Comparison of ENCODE assay signal across 1 cellular context in genomic region chr3:108100906-108101305, GRCh38.
A peak's percentile ranks its signal among the peaks of the same experiment; 100 is the strongest.
TF ChIP-seq lines count a peak whose summit lies in the region.

No MANE protein-coding gene starts in this region.

TF ChIP-seq in GM12878, 131 proteins besides CTCF, POLR2A, EP300 and RAD21 (continued from another document and continues in another):
- TF ChIP-seq, protein P1, sequence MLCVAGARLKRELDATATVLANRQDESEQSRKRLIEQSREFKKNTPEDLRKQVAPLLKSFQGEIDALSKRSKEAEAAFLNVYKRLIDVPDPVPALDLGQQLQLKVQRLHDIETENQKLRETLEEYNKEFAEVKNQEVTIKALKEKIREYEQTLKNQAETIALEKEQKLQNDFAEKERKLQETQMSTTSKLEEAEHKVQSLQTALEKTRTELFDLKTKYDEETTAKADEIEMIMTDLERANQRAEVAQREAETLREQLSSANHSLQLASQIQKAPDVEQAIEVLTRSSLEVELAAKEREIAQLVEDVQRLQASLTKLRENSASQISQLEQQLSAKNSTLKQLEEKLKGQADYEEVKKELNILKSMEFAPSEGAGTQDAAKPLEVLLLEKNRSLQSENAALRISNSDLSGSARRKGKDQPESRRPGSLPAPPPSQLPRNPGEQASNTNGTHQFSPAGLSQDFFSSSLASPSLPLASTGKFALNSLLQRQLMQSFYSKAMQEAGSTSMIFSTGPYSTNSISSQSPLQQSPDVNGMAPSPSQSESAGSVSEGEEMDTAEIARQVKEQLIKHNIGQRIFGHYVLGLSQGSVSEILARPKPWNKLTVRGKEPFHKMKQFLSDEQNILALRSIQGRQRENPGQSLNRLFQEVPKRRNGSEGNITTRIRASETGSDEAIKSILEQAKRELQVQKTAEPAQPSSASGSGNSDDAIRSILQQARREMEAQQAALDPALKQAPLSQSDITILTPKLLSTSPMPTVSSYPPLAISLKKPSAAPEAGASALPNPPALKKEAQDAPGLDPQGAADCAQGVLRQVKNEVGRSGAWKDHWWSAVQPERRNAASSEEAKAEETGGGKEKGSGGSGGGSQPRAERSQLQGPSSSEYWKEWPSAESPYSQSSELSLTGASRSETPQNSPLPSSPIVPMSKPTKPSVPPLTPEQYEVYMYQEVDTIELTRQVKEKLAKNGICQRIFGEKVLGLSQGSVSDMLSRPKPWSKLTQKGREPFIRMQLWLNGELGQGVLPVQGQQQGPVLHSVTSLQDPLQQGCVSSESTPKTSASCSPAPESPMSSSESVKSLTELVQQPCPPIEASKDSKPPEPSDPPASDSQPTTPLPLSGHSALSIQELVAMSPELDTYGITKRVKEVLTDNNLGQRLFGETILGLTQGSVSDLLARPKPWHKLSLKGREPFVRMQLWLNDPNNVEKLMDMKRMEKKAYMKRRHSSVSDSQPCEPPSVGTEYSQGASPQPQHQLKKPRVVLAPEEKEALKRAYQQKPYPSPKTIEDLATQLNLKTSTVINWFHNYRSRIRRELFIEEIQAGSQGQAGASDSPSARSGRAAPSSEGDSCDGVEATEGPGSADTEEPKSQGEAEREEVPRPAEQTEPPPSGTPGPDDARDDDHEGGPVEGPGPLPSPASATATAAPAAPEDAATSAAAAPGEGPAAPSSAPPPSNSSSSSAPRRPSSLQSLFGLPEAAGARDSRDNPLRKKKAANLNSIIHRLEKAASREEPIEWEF (IDR thresholded peaks at IDR 0.05; ENCODE audit: insufficient replicate concordance, low read depth, low read length): peak; percentile 100
- TF ChIP-seq ZNF384 (IDR thresholded peaks at IDR 0.05; ENCODE audit: borderline replicate concordance, low read depth, low read length) (no peak), TBL1XR1 (IDR thresholded peaks at IDR 0.05; ENCODE audit: low read depth, low read length) (peak; percentile 75; the same call in 1 of the 2 replicates), ZSCAN29 (IDR thresholded peaks at IDR 0.05) (no peak), ZNF24 (IDR thresholded peaks at IDR 0.05) (peak; percentile 73; the same call in 1 of the 2 replicates), NR2F1 (conservative IDR thresholded peaks at IDR 0.05) (0 out of 2 replicates have a peak, but pooled peaks have one; percentile 16), RCOR1 (conservative IDR thresholded peaks at IDR 0.05; ENCODE audit: low read depth, low read length) (no peak), ZBTB40 (IDR thresholded peaks at IDR 0.05; ENCODE audit: borderline replicate concordance) (no peak), PAX5 (IDR thresholded peaks at IDR 0.05; ENCODE audit: borderline replicate concordance, low read depth, low read length) (peak; percentile 80; the same call in 1 of the 2 replicates), CBX5 (IDR thresholded peaks at IDR 0.05; ENCODE audit: low read depth) (peak; percentile 94), RAD51 (IDR thresholded peaks at IDR 0.05) (peak; percentile 19; the same call in 1 of the 2 replicates), ZBTB33 (IDR thresholded peaks at IDR 0.05) (no peak), KLF5 (IDR thresholded peaks at IDR 0.05; ENCODE audit: partially characterized antibody) (no peak), ATF2 (IDR thresholded peaks at IDR 0.05; ENCODE audit: low read length) (peak; percentile 98), NBN (IDR thresholded peaks at IDR 0.05) (peak; percentile 76), PAX8 (IDR thresholded peaks at IDR 0.05) (no peak), PRDM15 (CRISPR knock-in tag; IDR thresholded peaks at IDR 0.05) (no peak), TCF3 (IDR thresholded peaks at IDR 0.05; ENCODE audit: borderline replicate concordance, insufficient read depth, low read depth, low read length) (peak; percentile 98), KDM1A (IDR thresholded peaks at IDR 0.05; ENCODE audit: borderline replicate concordance) (no peak), BCL11A (IDR thresholded peaks at IDR 0.05; ENCODE audit: low read depth, low read length) (peak; percentile 79), HDAC6 (IDR thresholded peaks at IDR 0.05; ENCODE audit: unreplicated experiment) (no peak), YBX1 (IDR thresholded peaks at IDR 0.05) (no peak), LARP7 (IDR thresholded peaks at IDR 0.05) (no peak), ASH2L (IDR thresholded peaks at IDR 0.05; ENCODE audit: borderline replicate concordance, low read depth) (no peak), SPI1 (IDR thresholded peaks at IDR 0.05; ENCODE audit: borderline replicate concordance, insufficient read depth, low read depth, low read length) (peak; percentile 94), FOS (IDR thresholded peaks at IDR 0.05; ENCODE audit: borderline replicate concordance, extremely low read depth, insufficient read length) (no peak), WRNIP1 (IDR thresholded peaks at IDR 0.05; ENCODE audit: borderline replicate concordance, low read depth, low read length) (no peak), ELK1 (IDR thresholded peaks at IDR 0.05; ENCODE audit: low read depth, low read length) (no peak), SRF (IDR thresholded peaks at IDR 0.05; ENCODE audit: low read depth in 2 of 2, low read length in 2 of 2) (no peak), FOXK2 (IDR thresholded peaks at IDR 0.05) (no peak), BHLHE40 (IDR thresholded peaks at IDR 0.05; ENCODE audit: borderline replicate concordance in 1 of 2, low read depth in 2 of 2, low read length in 1 of 2) (peak; percentile 57 to 67; a peak in 3 of 4 replicates)
- TF ChIP-seq, protein P2, sequence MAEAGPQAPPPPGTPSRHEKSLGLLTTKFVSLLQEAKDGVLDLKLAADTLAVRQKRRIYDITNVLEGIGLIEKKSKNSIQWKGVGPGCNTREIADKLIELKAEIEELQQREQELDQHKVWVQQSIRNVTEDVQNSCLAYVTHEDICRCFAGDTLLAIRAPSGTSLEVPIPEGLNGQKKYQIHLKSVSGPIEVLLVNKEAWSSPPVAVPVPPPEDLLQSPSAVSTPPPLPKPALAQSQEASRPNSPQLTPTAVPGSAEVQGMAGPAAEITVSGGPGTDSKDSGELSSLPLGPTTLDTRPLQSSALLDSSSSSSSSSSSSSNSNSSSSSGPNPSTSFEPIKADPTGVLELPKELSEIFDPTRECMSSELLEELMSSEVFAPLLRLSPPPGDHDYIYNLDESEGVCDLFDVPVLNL (IDR thresholded peaks at IDR 0.05; ENCODE audit: low read depth, low read length): no peak
- TF ChIP-seq, protein P3, sequence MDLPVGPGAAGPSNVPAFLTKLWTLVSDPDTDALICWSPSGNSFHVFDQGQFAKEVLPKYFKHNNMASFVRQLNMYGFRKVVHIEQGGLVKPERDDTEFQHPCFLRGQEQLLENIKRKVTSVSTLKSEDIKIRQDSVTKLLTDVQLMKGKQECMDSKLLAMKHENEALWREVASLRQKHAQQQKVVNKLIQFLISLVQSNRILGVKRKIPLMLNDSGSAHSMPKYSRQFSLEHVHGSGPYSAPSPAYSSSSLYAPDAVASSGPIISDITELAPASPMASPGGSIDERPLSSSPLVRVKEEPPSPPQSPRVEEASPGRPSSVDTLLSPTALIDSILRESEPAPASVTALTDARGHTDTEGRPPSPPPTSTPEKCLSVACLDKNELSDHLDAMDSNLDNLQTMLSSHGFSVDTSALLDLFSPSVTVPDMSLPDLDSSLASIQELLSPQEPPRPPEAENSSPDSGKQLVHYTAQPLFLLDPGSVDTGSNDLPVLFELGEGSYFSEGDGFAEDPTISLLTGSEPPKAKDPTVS (IDR thresholded peaks at IDR 0.05; ENCODE audit: low read depth, low read length): no peak
- TF ChIP-seq, protein P4, sequence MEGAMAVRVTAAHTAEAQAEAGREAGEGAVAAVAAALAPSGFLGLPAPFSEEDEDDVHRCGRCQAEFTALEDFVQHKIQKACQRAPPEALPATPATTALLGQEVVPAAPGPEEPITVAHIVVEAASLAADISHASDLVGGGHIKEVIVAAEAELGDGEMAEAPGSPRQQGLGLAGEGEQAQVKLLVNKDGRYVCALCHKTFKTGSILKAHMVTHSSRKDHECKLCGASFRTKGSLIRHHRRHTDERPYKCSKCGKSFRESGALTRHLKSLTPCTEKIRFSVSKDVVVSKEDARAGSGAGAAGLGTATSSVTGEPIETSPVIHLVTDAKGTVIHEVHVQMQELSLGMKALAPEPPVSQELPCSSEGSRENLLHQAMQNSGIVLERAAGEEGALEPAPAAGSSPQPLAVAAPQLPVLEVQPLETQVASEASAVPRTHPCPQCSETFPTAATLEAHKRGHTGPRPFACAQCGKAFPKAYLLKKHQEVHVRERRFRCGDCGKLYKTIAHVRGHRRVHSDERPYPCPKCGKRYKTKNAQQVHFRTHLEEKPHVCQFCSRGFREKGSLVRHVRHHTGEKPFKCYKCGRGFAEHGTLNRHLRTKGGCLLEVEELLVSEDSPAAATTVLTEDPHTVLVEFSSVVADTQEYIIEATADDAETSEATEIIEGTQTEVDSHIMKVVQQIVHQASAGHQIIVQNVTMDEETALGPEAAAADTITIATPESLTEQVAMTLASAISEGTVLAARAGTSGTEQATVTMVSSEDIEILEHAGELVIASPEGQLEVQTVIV (IDR thresholded peaks at IDR 0.05; ENCODE audit: borderline replicate concordance, partially characterized antibody): no peak
